9 cellular contexts compared by ENCODE assay signal in genomic region chr1:156419863-156420208, GRCh38. TPM values are rescaled to one million over a fixed set of nuclear protein-coding genes. Genes with fewer than 3 reads are reported as not detected.
DNase-seq lines count a peak whose midpoint lies in the region; ATAC-seq and TF ChIP-seq lines count a peak whose summit lies in the region.
"Had no signal": no experiment of that assay in that cellular context is flagged by ENCODE, and none has a peak within 500 bp of the region (broad histone marks: within the 10 kb centered on the region; RNA-seq: fewer than 3 reads in every experiment).

No MANE protein-coding gene starts in this region.

- peaks cover 13% of the 10 kb centered on the region; the same call in 1 of the 2 replicates for H3F3A ChIP-seq in MM.1S (ENCODE audit: insufficient read depth, low read length)

- TF ChIP-seq CTCF in MM.1S (IDR thresholded peaks at IDR 0.05; ENCODE audit: low read length) (peak; percentile 60), brain microvascular endothelial cell (IDR thresholded peaks at IDR 0.05; ENCODE audit: low read depth, low read length, missing control alignments) (peak; percentile 54), sigmoid colon (IDR thresholded peaks at IDR 0.05) (no peak), thyroid gland (IDR thresholded peaks at IDR 0.05) (no peak)

- H3K27ac ChIP-seq in MM.1S (ENCODE audit: low read length) (peak overlapping the region; percentile 39; the same call in 1 of the 2 replicates), brain microvascular endothelial cell (no peak overlapping the region), sigmoid colon (no peak overlapping the region), thyroid gland (no peak overlapping the region)
- H3K27ac ChIP-seq: epithelial cell of prostate had no signal

- peak overlapping the region; percentile 44; the same call in 1 of the 2 replicates for H3K9ac ChIP-seq in MM.1S (ENCODE audit: low read length)

- peak overlapping the region; percentile 70 for H2AFZ ChIP-seq in MM.1S (ENCODE audit: low read length)

- H3K4me1 ChIP-seq in MM.1S (ENCODE audit: low read length) (0 out of 2 replicates have a peak, but pooled peaks cover 4% of the 10 kb centered on the region), sigmoid colon (peaks cover 0 to 23% (median 23%) of the 10 kb centered on the region in 4 donors), thyroid gland (peaks cover 15 to 23% of the 10 kb centered on the region in 2 donors)

- H3K4me3 ChIP-seq in MM.1S (ENCODE audit: low read length) (peak overlapping the region; percentile 63), brain microvascular endothelial cell (ENCODE audit: low read depth, low read length) (no peak overlapping the region), sigmoid colon (peak overlapping the region in 3 of 4 donors; percentile 10 to 36 (median 17)), thyroid gland (replicated peaks in 1 of 3) (no peak overlapping the region)

- H4K20me1 ChIP-seq in MM.1S (ENCODE audit: insufficient read depth, low read length) = no peaks in the 10 kb centered on the region

- H3K36me3 ChIP-seq in MM.1S (replicated peaks; ENCODE audit: insufficient read depth, low read length) = no peaks in the 10 kb centered on the region
- no peaks in the 10 kb centered on the region for H3K36me3 ChIP-seq in brain microvascular endothelial cell (replicated peaks)
- H3K36me3 ChIP-seq in sigmoid colon = no peaks in the 10 kb centered on the region
- H3K36me3 ChIP-seq in thyroid gland = no peaks in the 10 kb centered on the region

- no peaks in the 10 kb centered on the region for H3K79me2 ChIP-seq in MM.1S (ENCODE audit: low read length)

- H3K9me2 ChIP-seq in MM.1S (replicated peaks; ENCODE audit: insufficient read depth, low read length) = no peaks in the 10 kb centered on the region

- no peak for TF ChIP-seq POLR2A in sigmoid colon (IDR thresholded peaks at IDR 0.05)
- TF ChIP-seq POLR2A in thyroid gland (IDR thresholded peaks at IDR 0.05) = no peak

- WGBS in sigmoid colon, 2 donors = 22 to 27% methylated on average over 6 of the region's 6 CpGs
- WGBS in thyroid gland, 2 donors = 28 to 29% methylated on average over 6 of the region's 6 CpGs

- DNase-seq in G401 (ENCODE audit: low spot score) (peak; percentile 71), MM.1S (no peak), brain microvascular endothelial cell (no peak), sigmoid colon (no peak), NOMO-1 treated with dmso at 0.1 percent for 144 hours (lab: John Stamatoyannopoulos, UW; ENCODE audit: unreplicated experiment) (no peak), thyroid gland (no peak)

- peak overlapping the region; percentile 96 for H3K4me2 ChIP-seq in MM.1S (ENCODE audit: low read depth, low read length)

- no peak for ATAC-seq in GM18861 (IDR thresholded peaks at IDR 0.05; ENCODE audit: unreplicated experiment)
- no peak for ATAC-seq in GM18873 (IDR thresholded peaks at IDR 0.05; ENCODE audit: low FRiP score, unreplicated experiment)

- TF ChIP-seq EP300 in sigmoid colon (IDR thresholded peaks at IDR 0.05) = no peak

- intact Hi-C loops in sigmoid colon (cut with DNase I) = no loop called here
- intact Hi-C loops in thyroid gland (cut with DNase I) = no loop called here

- H3K27me3 ChIP-seq in MM.1S (replicated peaks; ENCODE audit: insufficient read depth, low read length) = peaks cover 72% of the 10 kb centered on the region
- H3K27me3 ChIP-seq in brain microvascular endothelial cell (replicated peaks) = peaks cover 78% of the 10 kb centered on the region
- H3K27me3 ChIP-seq in sigmoid colon = peaks cover 42 to 100% (median 84%) of the 10 kb centered on the region in 3 donors
- peaks cover 32% of the 10 kb centered on the region for H3K27me3 ChIP-seq in thyroid gland

- H3K9me3 ChIP-seq in MM.1S (replicated peaks; ENCODE audit: insufficient read depth, low read length) (no peaks in the 10 kb centered on the region), sigmoid colon (no peaks in the 10 kb centered on the region), thyroid gland (no peaks in the 10 kb centered on the region)

- in situ Hi-C loops in G401 (cut with HindIII; ENCODE audit: low sequenced_read_pairs) = no loop called here
- in situ Hi-C loops in brain microvascular endothelial cell (cut with HindIII; ENCODE audit: low pct_ligation_motif_present, low sequenced_read_pairs) = no loop called here

RNA-seq across cellular contexts. Expression of gene RHBG, which starts 50.8 kb away (rescaled TPM):
- 0.06 and 3.5 TPM in 2 replicates for total RNA-seq in G401 (2014; rRNA removed; shearing (Covaris generic))
- total RNA-seq in sigmoid colon = not detected
- not detected for polyA plus RNA-seq in sigmoid colon
- not detected for total RNA-seq in thyroid gland

Comparison
In these comparisons a context has a peak if more than half of its experiments do, and no peak if none do; other contexts are left out.
1. H3K4me3 ChIP-seq: peak in MM.1S (single experiment) and sigmoid colon (3 of 4); none in brain microvascular endothelial cell (single experiment) and thyroid gland (0 of 3).
2. CTCF ChIP-seq: peak in MM.1S (single experiment) and brain microvascular endothelial cell (single experiment); none in sigmoid colon (0 of 4) and thyroid gland (0 of 6).